Comparison of ENCODE assay signal across 28 cellular contexts in genomic region chr3:105398407-105398806, GRCh38. TPM values are rescaled to one million over a fixed set of nuclear protein-coding genes. Genes with fewer than 3 reads are reported as not detected.
A peak's percentile ranks its signal among the peaks of the same experiment; 100 is the strongest.
DNase-seq lines count a peak whose midpoint lies in the region; ATAC-seq and TF ChIP-seq lines count a peak whose summit lies in the region.
"Had no signal": no experiment of that assay in that cellular context is flagged by ENCODE, and none has a peak within 500 bp of the region (broad histone marks: within the 10 kb centered on the region; RNA-seq: fewer than 3 reads in every experiment).

No MANE protein-coding gene starts in this region.

- POLR2A ChIA-PET in naive thymus-derived CD4-positive, alpha-beta T cell (lab: Charles Lee): no interaction called here

- no peak for ATAC-seq in naive thymus-derived CD4-positive, alpha-beta T cell
- ATAC-seq: naive thymus-derived CD8-positive, alpha-beta T cell; stimulated activated naive CD8-positive, alpha-beta T cell treated with anti-CD3 and anti-CD28 coated beads, Interleukin-15, amount 100 ng/mL, for 72 hours had no signal

- H3K27me3 ChIP-seq in HUES6 (ENCODE audit: control insufficient read depth, insufficient read depth, low read length) (no peaks in the 10 kb centered on the region), BE2C (no peaks in the 10 kb centered on the region)
- no peaks in the 10 kb centered on the region for H3K27me3 ChIP-seq in naive thymus-derived CD4-positive, alpha-beta T cell (ENCODE audit: control insufficient read depth in 2 of 2, insufficient read depth in 2 of 2, low read length in 2 of 2)
- H3K27me3 ChIP-seq: breast epithelium, tibial artery had no signal

- no peak for TF ChIP-seq CTCF in BE2C (IDR thresholded peaks at IDR 0.05; ENCODE audit: low read depth, low read length)

- DNase-seq in COLO829 (ENCODE audit: low spot score) (peak; percentile 73), NCI-H446 treated with DMSO at 0.1 percent for 48 hours (lab: John Stamatoyannopoulos, UW) (peak; percentile 32), cerebellum (ENCODE audit: low spot score) (no peak), BE2C (no peak), NCI-H1048 (lab: John Stamatoyannopoulos, UW) (no peak)
- DNase-seq in naive thymus-derived CD4-positive, alpha-beta T cell: no peak
- DNase-seq: activated CD4-positive, alpha-beta T cell treated with anti-CD3 and anti-CD28 coated beads, Interleukin-2, amount 50 U/mL, for 4 hours; activated naive CD4-positive, alpha-beta T cell treated with anti-CD3 and anti-CD28 coated beads, Interleukin-2, amount 10 ng/mL, durations not matched to agents 7 days and 5 days; amniotic stem cell; Caco-2; EL; GOT3; head of caudate nucleus; IMR-90; kidney; midbrain; naive thymus-derived CD8-positive, alpha-beta T cell; NCI-H2171 treated with DMSO at 0.1 percent for 48 hours; occipital lobe; RPMI8226; stimulated activated naive CD8-positive, alpha-beta T cell treated with anti-CD3 and anti-CD28 coated beads, Interleukin-15, amount 100 ng/mL, for 72 hours; tibial artery had no signal

- H3K27ac Mint-ChIP-seq in naive thymus-derived CD4-positive, alpha-beta T cell: no peak overlapping the region
- H3K27ac Mint-ChIP-seq: activated naive CD4-positive, alpha-beta T cell treated with anti-CD3 and anti-CD28 coated beads, Interleukin-2, amount 10 ng/mL, durations not matched to agents 7 days and 5 days; activated T-helper 1 cell treated with anti-CD3 and anti-CD28 coated beads, Interleukin-12 subunit alpha, Interleukin-12 subunit beta, Interleukin-2, Interleukin-4 antibody, amounts not matched to agents 30 ng/mL and 10 ng/mL and 1 ng/mL, durations not matched to agents 14 hours and 24 hours and 36 hours; B cell; naive thymus-derived CD8-positive, alpha-beta T cell; stimulated activated naive CD8-positive, alpha-beta T cell treated with anti-CD3 and anti-CD28 coated beads, Interleukin-15, amount 100 ng/mL, for 72 hours had no signal

- no peak overlapping the region for H3K9ac ChIP-seq in HUES6 (ENCODE audit: low read length)

- H3K4me1 Mint-ChIP-seq in naive thymus-derived CD4-positive, alpha-beta T cell: peaks cover 0 to 3% (median 0%) of the 10 kb centered on the region in 7 donors
- H3K4me1 Mint-ChIP-seq: activated naive CD4-positive, alpha-beta T cell treated with anti-CD3 and anti-CD28 coated beads, Interleukin-2, amount 10 ng/mL, durations not matched to agents 7 days and 5 days; naive thymus-derived CD8-positive, alpha-beta T cell; stimulated activated naive CD8-positive, alpha-beta T cell treated with anti-CD3 and anti-CD28 coated beads, Interleukin-15, amount 100 ng/mL, for 72 hours had no signal

- H3K9me3 ChIP-seq in HUES6 (ENCODE audit: control insufficient read depth, insufficient read depth, low read depth, low read length) (peaks cover 10% of the 10 kb centered on the region), BE2C (peaks cover 3% of the 10 kb centered on the region; the same call in 1 of the 2 replicates)
- no peaks in the 10 kb centered on the region for H3K9me3 ChIP-seq in naive thymus-derived CD4-positive, alpha-beta T cell (ENCODE audit: control insufficient read depth in 2 of 3, low read length in 3 of 3)
- H3K9me3 ChIP-seq: breast epithelium, Caco-2, tibial artery had no signal

- peaks cover under 1 to 10% (median 3%) of the 10 kb centered on the region in 11 donors for H3K9me3 Mint-ChIP-seq in naive thymus-derived CD4-positive, alpha-beta T cell

- CTCF ChIA-PET in naive thymus-derived CD4-positive, alpha-beta T cell (lab: Charles Lee): no interaction called here

- intact Hi-C loops in naive thymus-derived CD4-positive, alpha-beta T cell (cut with micrococcal nuclease): no loop called here

- H3K27me3 Mint-ChIP-seq in naive thymus-derived CD4-positive, alpha-beta T cell: peaks cover 0 to 8% (median 0%) of the 10 kb centered on the region in 5 donors
- H3K27me3 Mint-ChIP-seq: activated naive CD4-positive, alpha-beta T cell treated with anti-CD3 and anti-CD28 coated beads, Interleukin-2, amount 10 ng/mL, durations not matched to agents 7 days and 5 days; B cell; stimulated activated naive CD8-positive, alpha-beta T cell treated with anti-CD3 and anti-CD28 coated beads, Interleukin-15, amount 100 ng/mL, for 72 hours had no signal

- no peak overlapping the region for H3K4me3 Mint-ChIP-seq in naive thymus-derived CD4-positive, alpha-beta T cell
- H3K4me3 Mint-ChIP-seq: activated naive CD4-positive, alpha-beta T cell treated with anti-CD3 and anti-CD28 coated beads, Interleukin-2, amount 10 ng/mL, durations not matched to agents 7 days and 5 days; activated T-helper 1 cell treated with anti-CD3 and anti-CD28 coated beads, Interleukin-12 subunit alpha, Interleukin-12 subunit beta, Interleukin-2, Interleukin-4 antibody, amounts not matched to agents 30 ng/mL and 10 ng/mL and 1 ng/mL, durations not matched to agents 14 hours and 24 hours and 36 hours; B cell; naive thymus-derived CD8-positive, alpha-beta T cell; stimulated activated naive CD8-positive, alpha-beta T cell treated with anti-CD3 and anti-CD28 coated beads, Interleukin-15, amount 100 ng/mL, for 72 hours had no signal

- H3K36me3 Mint-ChIP-seq in naive thymus-derived CD4-positive, alpha-beta T cell: peaks cover 0 to 2% (median under 1%) of the 10 kb centered on the region in 5 donors
- H3K36me3 Mint-ChIP-seq: activated naive CD4-positive, alpha-beta T cell treated with anti-CD3 and anti-CD28 coated beads, Interleukin-2, amount 10 ng/mL, durations not matched to agents 7 days and 5 days had no signal

- H3K4me1 ChIP-seq in HUES6 (ENCODE audit: control insufficient read depth, insufficient read depth, low read length) (no peaks in the 10 kb centered on the region; the same call in 1 of the 2 replicates), BE2C (no peaks in the 10 kb centered on the region)
- H3K4me1 ChIP-seq in naive thymus-derived CD4-positive, alpha-beta T cell (ENCODE audit: control insufficient read depth in 2 of 2, insufficient read depth in 2 of 2, low read length in 2 of 2): no peaks in the 10 kb centered on the region
- H3K4me1 ChIP-seq: breast epithelium, Caco-2, tibial artery had no signal

- H3K27ac ChIP-seq in HUES6 (ENCODE audit: low read depth, low read length) (0 out of 2 replicates have a peak overlapping the region, but pooled peaks have one; percentile 38), cingulate gyrus (ENCODE audit: low read depth, low read length) (peak overlapping the region; percentile 62)
- no peak overlapping the region for H3K27ac ChIP-seq in naive thymus-derived CD4-positive, alpha-beta T cell (ENCODE audit: low read depth, low read length)
- H3K27ac ChIP-seq: breast epithelium, coronary artery, tibial artery had no signal

- H3K4me3 ChIP-seq in HUES6 (ENCODE audit: low read depth, low read length) (no peak overlapping the region), BE2C (ENCODE audit: low read depth, low read length) (no peak overlapping the region)
- no peak overlapping the region for H3K4me3 ChIP-seq in naive thymus-derived CD4-positive, alpha-beta T cell (ENCODE audit: low read length)
- H3K4me3 ChIP-seq: breast epithelium, coronary artery, tibial artery had no signal

- H3K36me3 ChIP-seq in HUES6 (ENCODE audit: control insufficient read depth, insufficient read depth, low read length) (peaks cover 4% of the 10 kb centered on the region; the same call in 1 of the 2 replicates), BE2C (peaks cover 5% of the 10 kb centered on the region)
- no peaks in the 10 kb centered on the region for H3K36me3 ChIP-seq in naive thymus-derived CD4-positive, alpha-beta T cell (ENCODE audit: control insufficient read depth in 2 of 3, insufficient read depth in 3 of 3, low read length in 3 of 3)
- H3K36me3 ChIP-seq: breast epithelium had no signal

RNA-seq across cellular contexts. Expression of gene ALCAM, which starts 31.7 kb away (rescaled TPM):
- 68.6 TPM for total RNA-seq in cerebellum
- 10 to 100 TPM in 1 of 5 experiments, 1 to 10 TPM in 4; 3.4 to 10.3 (median 4.4) TPM for total RNA-seq in naive thymus-derived CD4-positive, alpha-beta T cell
- 1 to 10 TPM in 1 of 2 donors, under 1 TPM in 1; 0.94 to 1.2 TPM for polyA plus RNA-seq in naive thymus-derived CD4-positive, alpha-beta T cell
- polyA plus RNA-seq in BE2C (2012; ENCODE audit: insufficient read depth, insufficient read length, low read depth): 67.4 TPM

Comparison
In these comparisons a context has a peak if more than half of its experiments do, and no peak if none do; other contexts are left out.
1. DNase-seq: peak in COLO829 (single experiment) and NCI-H446 treated with DMSO at 0.1 percent for 48 hours (single experiment); none in cerebellum (single experiment), naive thymus-derived CD4-positive, alpha-beta T cell (0 of 9), BE2C (single experiment) and NCI-H1048 (single experiment).